In the genomic region with DNA sequence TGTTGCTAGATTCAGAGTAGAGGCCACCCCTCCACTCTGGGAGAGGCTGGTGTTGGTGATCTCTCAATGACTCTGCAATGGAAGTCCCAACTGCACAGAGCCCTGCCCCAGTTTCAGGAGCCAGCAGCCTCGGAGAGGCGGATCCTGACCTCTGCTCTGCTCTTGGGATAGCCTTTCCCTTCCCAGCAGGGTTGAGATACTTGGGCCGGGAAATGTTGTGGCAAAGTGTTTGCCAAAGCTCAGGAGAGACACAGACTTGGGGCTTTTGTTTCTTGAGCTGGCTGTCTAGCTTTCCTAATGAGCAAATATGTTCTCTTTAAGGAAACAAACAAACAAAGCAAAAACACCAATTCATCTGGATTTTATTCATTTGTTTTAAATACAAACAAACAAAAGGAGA, we compare ENCODE assay signal across 17 cellular contexts.
DNase-seq lines count a peak whose midpoint lies in the region; ATAC-seq and TF ChIP-seq lines count a peak whose summit lies in the region.
"Had no signal": no experiment of that assay in that cellular context is flagged by ENCODE, and none has a peak within 500 bp of the region (broad histone marks: within the 10 kb centered on the region; RNA-seq: fewer than 3 reads in every experiment).

No MANE protein-coding gene starts in this region.

- peak overlapping the region in 57 of 59 donors; percentile 3 to 88 (median 75) for H3K27ac ChIP-seq in dorsolateral prefrontal cortex
- no peak overlapping the region for H3K27ac ChIP-seq in aorta (ENCODE audit: low read depth in 1 of 2, low read length in 2 of 2)
- H3K27ac ChIP-seq: psoas muscle had no signal

- WGBS in aorta, 2 donors, result 59 to 68% methylated on average over 3 of the region's 3 CpGs

- peak; percentile 31 for ATAC-seq in aorta (ENCODE audit: low FRiP score)
- ATAC-seq in HG03565 (IDR thresholded peaks at IDR 0.05; ENCODE audit: unreplicated experiment), result no peak
- ATAC-seq: activated CD4-positive, alpha-beta T cell treated with anti-CD3 and anti-CD28 coated beads for 36 hours; natural killer cell had no signal

- H3K4me3 ChIP-seq in dorsolateral prefrontal cortex (peak overlapping the region in 42 of 59 donors; percentile 4 to 60 (median 37)), aorta (ENCODE audit: low read length in 2 of 2) (no peak overlapping the region)
- H3K4me3 ChIP-seq: psoas muscle had no signal

- peak in 6 of 10 donors; percentile 36 to 57 (median 44) for DNase-seq in dorsolateral prefrontal cortex
- DNase-seq in hippocampal formation (lab: John Stamatoyannopoulos, UW), result peak; percentile 14 to 74
- DNase-seq in pons (ENCODE audit: low spot score), result peak; percentile 55
- no peak for DNase-seq in aorta
- no peak for DNase-seq in activated T-cell treated with anti-CD3 and anti-CD28 coated beads for 4 hours
- no peak for DNase-seq in stimulated activated naive CD4-positive, alpha-beta T cell (lab: John Stamatoyannopoulos, UW)
- DNase-seq: activated CD4-positive, alpha-beta T cell treated with anti-CD3 and anti-CD28 coated beads for 36 hours; central memory CD4-positive, alpha-beta T cell; erythroblast; glutamatergic neuron; mammary epithelial cell; natural killer cell; NCI-H1092 treated with DMSO at 0.1 percent for 48 hours; NCI-H2107; NCI-H510A treated with DMSO at 0.1 percent for 48 hours; psoas muscle had no signal

- no peaks in the 10 kb centered on the region for H3K36me3 ChIP-seq in aorta (ENCODE audit: control insufficient read depth in 1 of 2, insufficient read depth in 2 of 2, low read length in 1 of 2)

- H3K27me3 ChIP-seq in dorsolateral prefrontal cortex (no peaks in the 10 kb centered on the region), aorta (ENCODE audit: control insufficient read depth in 1 of 2, insufficient read depth in 2 of 2, low read length in 1 of 2) (no peaks in the 10 kb centered on the region)

- intact Hi-C loops in dorsolateral prefrontal cortex (cut with DNase I), result loop anchor here (2.0 to 10.0 kb wide), 6 partner anchors 158 to 1170 kb away; partner anchors contain the start of gene LMO4 (in 1 of the 2)
- intact Hi-C loops in aorta (cut with DNase I), result loop anchor here in 1 of 2 donors (5.0 kb wide), 1 partner anchor 1173 kb away; no protein-coding TSS in a partner anchor

- H3K9me3 ChIP-seq in aorta (ENCODE audit: control insufficient read depth, low read length), result no peaks in the 10 kb centered on the region
- H3K9me3 ChIP-seq: psoas muscle had no signal

- no peak for TF ChIP-seq CTCF in dorsolateral prefrontal cortex (IDR thresholded peaks at IDR 0.05 in 54 of 56, conservative IDR thresholded peaks at IDR 0.05 in 2 of 56; ENCODE audit: low read depth in 1 of 56, partially characterized antibody in 56 of 56)

- no peaks in the 10 kb centered on the region for H3K4me1 ChIP-seq in aorta (ENCODE audit: control insufficient read depth in 1 of 2, insufficient read depth in 2 of 2, low read length in 2 of 2)
- H3K4me1 ChIP-seq: psoas muscle had no signal

Comparison
In these comparisons a context has a peak if more than half of its experiments do, and no peak if none do; other contexts are left out.
1. DNase-seq: peak in dorsolateral prefrontal cortex (6 of 10), hippocampal formation (2 of 2) and pons (single experiment); none in aorta (0 of 2), activated T-cell treated with anti-CD3 and anti-CD28 coated beads for 4 hours (single experiment) and stimulated activated naive CD4-positive, alpha-beta T cell (0 of 6).
2. H3K27ac ChIP-seq: peak in dorsolateral prefrontal cortex (57 of 59); none in aorta (0 of 2).
3. H3K4me3 ChIP-seq: peak in dorsolateral prefrontal cortex (42 of 59); none in aorta (0 of 2).